1 cellular context compared by ENCODE assay signal in genomic region chr16:4489030-4489429, GRCh38.
TF ChIP-seq lines count a peak whose summit lies in the region.

No MANE protein-coding gene starts in this region.

TF ChIP-seq in HCT116, 20 proteins besides CTCF, POLR2A, EP300 and RAD21 (continued from another document):
- TF ChIP-seq EZH2phosphoT487 (IDR thresholded peaks at IDR 0.05; ENCODE audit: borderline replicate concordance) (no peak), YY1 (IDR thresholded peaks at IDR 0.05; ENCODE audit: extremely low read depth, insufficient replicate concordance, low read depth, low read length) (no peak), FOSL1 (IDR thresholded peaks at IDR 0.05; ENCODE audit: low read depth) (no peak), ZFX (IDR thresholded peaks at IDR 0.05) (no peak), ATF3 (IDR thresholded peaks at IDR 0.05) (no peak), SRF (IDR thresholded peaks at IDR 0.05; ENCODE audit: low read depth) (no peak), POLR2AphosphoS5 (IDR thresholded peaks at IDR 0.05; ENCODE audit: low read depth, low read length) (no peak)
